Comparison of ENCODE assay signal across 9 cellular contexts in the genomic region with DNA sequence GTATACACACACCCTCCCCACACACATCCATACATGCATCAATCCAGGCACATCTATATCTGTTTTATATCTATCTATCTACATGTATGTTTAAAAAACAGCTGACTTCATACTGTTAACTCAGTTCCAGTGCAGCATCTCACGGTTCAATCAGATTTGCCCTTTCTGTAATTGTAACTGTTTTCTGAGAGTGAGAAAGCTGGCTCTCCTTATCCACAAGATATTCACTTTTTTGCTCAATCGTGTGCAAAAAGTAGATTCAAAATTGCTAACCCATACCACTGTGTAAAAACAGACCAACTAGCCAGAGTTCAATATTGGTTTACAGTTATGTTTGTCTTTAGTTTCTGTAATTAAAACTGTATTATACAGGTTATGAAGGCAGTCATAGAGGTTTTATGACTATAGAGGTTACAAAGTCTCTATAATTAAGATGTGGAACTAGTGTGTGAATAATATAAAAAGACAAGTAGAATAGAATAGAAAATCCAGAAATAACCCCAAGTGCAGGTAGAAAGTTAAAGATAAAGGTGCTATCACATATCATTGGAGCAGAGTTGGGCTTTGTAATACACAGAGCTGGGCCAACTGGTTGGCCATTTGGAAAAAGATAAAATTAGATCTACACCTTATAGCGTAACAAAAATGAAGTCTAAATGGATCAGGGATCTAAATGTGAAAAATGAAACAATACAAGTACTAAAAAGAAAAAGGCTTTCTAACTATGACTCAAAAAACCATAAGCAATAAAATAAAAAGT. TPM values are rescaled to one million over a fixed set of nuclear protein-coding genes. Genes with fewer than 3 reads are reported as not detected.
A peak's percentile ranks its signal among the peaks of the same experiment; 100 is the strongest.
DNase-seq lines count a peak whose midpoint lies in the region; ATAC-seq and TF ChIP-seq lines count a peak whose summit lies in the region.
"Had no signal": no experiment of that assay in that cellular context is flagged by ENCODE, and none has a peak within 500 bp of the region (broad histone marks: within the 10 kb centered on the region; RNA-seq: fewer than 3 reads in every experiment).

No MANE protein-coding gene starts in this region.

- no peak overlapping the region for H3K27ac ChIP-seq in muscle layer of duodenum (ENCODE audit: low read length)
- H3K27ac ChIP-seq: neutrophil had no signal

- H3K27me3 ChIP-seq in muscle layer of duodenum (ENCODE audit: low read depth, low read length): no peaks in the 10 kb centered on the region
- H3K27me3 ChIP-seq: neutrophil had no signal

- DNase-seq in stimulated activated naive CD8-positive, alpha-beta T cell treated with anti-CD3 and anti-CD28 coated beads, Interleukin-15, Interleukin-2, amounts not matched to agents 100 U/mL and 50 U/mL, for 24 hours: no peak
- no peak for DNase-seq in chondrocyte (ENCODE audit: low spot score)
- DNase-seq in GM20000 (ENCODE audit: low spot score): no peak

- no peaks in the 10 kb centered on the region for H3K36me3 ChIP-seq in muscle layer of duodenum (ENCODE audit: control insufficient read depth in 1 of 2, insufficient read depth in 2 of 2, low read length in 2 of 2)
- H3K36me3 ChIP-seq: neutrophil had no signal

- peak overlapping the region; percentile 87 to 98 for H3K4me3 ChIP-seq in muscle layer of duodenum (ENCODE audit: low read depth in 1 of 2, low read length in 2 of 2)

- H3K27me3 Mint-ChIP-seq in stimulated activated naive CD8-positive, alpha-beta T cell treated with anti-CD3 and anti-CD28 coated beads, Interleukin-15, Interleukin-2, amounts not matched to agents 100 ng/mL and 50 ng/mL, for 24 hours: peaks cover under 1% of the 10 kb centered on the region
- H3K27me3 Mint-ChIP-seq in chondrocyte (ENCODE audit: low read depth): peaks cover 2% of the 10 kb centered on the region

- peak overlapping the region; percentile 95 for H3K4me3 Mint-ChIP-seq in stimulated activated naive CD8-positive, alpha-beta T cell treated with anti-CD3 and anti-CD28 coated beads, Interleukin-15, Interleukin-2, amounts not matched to agents 100 ng/mL and 50 ng/mL, for 24 hours
- peak overlapping the region; percentile 98 for H3K4me3 Mint-ChIP-seq in chondrocyte (ENCODE audit: unreplicated experiment)

- H3K9me3 ChIP-seq in muscle layer of duodenum (ENCODE audit: control insufficient read depth in 1 of 2, low read length in 2 of 2): peaks cover under 1 to 7% of the 10 kb centered on the region in 2 donors

- H3K4me1 Mint-ChIP-seq in stimulated activated naive CD8-positive, alpha-beta T cell treated with anti-CD3 and anti-CD28 coated beads, Interleukin-15, Interleukin-2, amounts not matched to agents 100 ng/mL and 50 ng/mL, for 24 hours (ENCODE audit: low read depth): peaks cover 13% of the 10 kb centered on the region
- peaks cover 27% of the 10 kb centered on the region for H3K4me1 Mint-ChIP-seq in chondrocyte (ENCODE audit: low read depth)

- H3K4me1 ChIP-seq in muscle layer of duodenum (ENCODE audit: control insufficient read depth in 1 of 2, insufficient read depth in 2 of 2, low read length in 2 of 2): peaks cover 0 to 12% of the 10 kb centered on the region in 2 donors

- H3K36me3 Mint-ChIP-seq in stimulated activated naive CD8-positive, alpha-beta T cell treated with anti-CD3 and anti-CD28 coated beads, Interleukin-15, Interleukin-2, amounts not matched to agents 100 ng/mL and 50 ng/mL, for 24 hours (ENCODE audit: low read depth): peaks cover 6% of the 10 kb centered on the region
- H3K36me3 Mint-ChIP-seq in chondrocyte (ENCODE audit: low read depth): peaks cover 6% of the 10 kb centered on the region

- H3K9me3 Mint-ChIP-seq in stimulated activated naive CD8-positive, alpha-beta T cell treated with anti-CD3 and anti-CD28 coated beads, Interleukin-15, Interleukin-2, amounts not matched to agents 100 ng/mL and 50 ng/mL, for 24 hours: peaks cover 5% of the 10 kb centered on the region
- peaks cover 9% of the 10 kb centered on the region for H3K9me3 Mint-ChIP-seq in chondrocyte (ENCODE audit: low read depth)

- H3K27ac Mint-ChIP-seq in stimulated activated naive CD8-positive, alpha-beta T cell treated with anti-CD3 and anti-CD28 coated beads, Interleukin-15, Interleukin-2, amounts not matched to agents 100 ng/mL and 50 ng/mL, for 24 hours: no peak overlapping the region
- H3K27ac Mint-ChIP-seq in chondrocyte (ENCODE audit: unreplicated experiment): peak overlapping the region; percentile 28

- no peak for ATAC-seq in stimulated activated naive CD8-positive, alpha-beta T cell treated with anti-CD3 and anti-CD28 coated beads, Interleukin-15, Interleukin-2, amounts not matched to agents 100 U/mL and 50 U/mL, for 24 hours
- ATAC-seq in HG02623 (IDR thresholded peaks at IDR 0.05; ENCODE audit: unreplicated experiment) (no peak), GM21381 (IDR thresholded peaks at IDR 0.05; ENCODE audit: unreplicated experiment) (no peak), GM18858 (IDR thresholded peaks at IDR 0.05; ENCODE audit: unreplicated experiment) (no peak)

- TF ChIP-seq CTCF in chondrocyte (IDR thresholded peaks at IDR 0.05) (no peak), GM20000 (IDR thresholded peaks at IDR 0.05; ENCODE audit: extremely low read depth, missing control alignments) (no peak)

RNA-seq across cellular contexts. Expression of a gene that starts 20.1 kb away (rescaled TPM):
- total RNA-seq in chondrocyte: 1.6 to 2.6 TPM (median 2.1 TPM) in 3 replicates
